20 cellular contexts compared by ENCODE assay signal in genomic region chr13:95564091-95564490, GRCh38. TPM values are rescaled to one million over a fixed set of nuclear protein-coding genes. Genes with fewer than 3 reads are reported as not detected.
DNase-seq lines count a peak whose midpoint lies in the region; ATAC-seq and TF ChIP-seq lines count a peak whose summit lies in the region.
"Had no signal": no experiment of that assay in that cellular context is flagged by ENCODE, and none has a peak within 500 bp of the region (broad histone marks: within the 10 kb centered on the region; RNA-seq: fewer than 3 reads in every experiment).

No MANE protein-coding gene starts in this region.

- H3K4me3 ChIP-seq in cardiac fibroblast (replicated peaks in 1 of 2; ENCODE audit: low read depth in 2 of 2, low read length in 2 of 2) (no peak overlapping the region), sigmoid colon (no peak overlapping the region), spleen (no peak overlapping the region), heart left ventricle (no peak overlapping the region)
- H3K4me3 ChIP-seq: esophagus muscularis mucosa, hepatocyte, skin epidermis had no signal

- intact Hi-C loops in sigmoid colon (cut with DNase I) (no loop called here), spleen (cut with DNase I; ENCODE audit: low total_unique reads) (no loop called here), heart left ventricle (cut with DNase I) (no loop called here)

- H3K27me3 ChIP-seq in sigmoid colon = no peaks in the 10 kb centered on the region
- H3K27me3 ChIP-seq in spleen (replicated peaks in 1 of 7) = peaks cover 0 to 5% (median 0%) of the 10 kb centered on the region in 7 donors
- peaks cover 0 to 7% (median 0%) of the 10 kb centered on the region in 9 donors for H3K27me3 ChIP-seq in heart left ventricle
- H3K27me3 ChIP-seq: esophagus muscularis mucosa had no signal

- no peak for TF ChIP-seq POLR2A in sigmoid colon (IDR thresholded peaks at IDR 0.05)
- no peak for TF ChIP-seq POLR2A in spleen (IDR thresholded peaks at IDR 0.05)
- TF ChIP-seq POLR2A in heart left ventricle (IDR thresholded peaks at IDR 0.05) = no peak

- TF ChIP-seq EP300 in sigmoid colon (IDR thresholded peaks at IDR 0.05) = no peak

- no peak overlapping the region for H3K27ac ChIP-seq in sigmoid colon
- H3K27ac ChIP-seq in spleen = peak overlapping the region in 1 of 8 donors; percentile 52
- H3K27ac ChIP-seq in heart left ventricle = peak overlapping the region in 1 of 12 donors; percentile 29
- H3K27ac ChIP-seq: esophagus muscularis mucosa, hepatocyte, skin epidermis had no signal

- TF ChIP-seq CTCF in cardiac fibroblast (IDR thresholded peaks at IDR 0.05; ENCODE audit: low read depth, low read length) = peak; percentile 7
- TF ChIP-seq CTCF in sigmoid colon (IDR thresholded peaks at IDR 0.05) = no peak
- TF ChIP-seq CTCF in spleen (IDR thresholded peaks at IDR 0.05 in 8 of 11, conservative IDR thresholded peaks at IDR 0.05 in 3 of 11) = no peak
- no peak for TF ChIP-seq CTCF in heart left ventricle (IDR thresholded peaks at IDR 0.05)

- DNase-seq in EH (ENCODE audit: low read depth) = peak; percentile 12
- DNase-seq in NCI-H226 = peak; percentile 37
- peak in 1 of 2 donors; percentile 39 for DNase-seq in cardiac fibroblast (ENCODE audit: low read depth in 2 of 2)
- DNase-seq in kidney glomerular epithelial cell (lab: John Stamatoyannopoulos, UW) = peak; percentile 30
- DNase-seq in sigmoid colon = no peak
- no peak for DNase-seq in spleen
- no peak for DNase-seq in heart left ventricle
- DNase-seq: activated CD4-positive, CD25-positive, alpha-beta regulatory T cell; anterior cingulate cortex; NCI-H1105; NCI-H2107; NCI-H748 treated with DMSO at 0.1 percent for 48 hours; RPMI8226; T-helper 1 cell had no signal

- WGBS in sigmoid colon, 2 donors = 71 to 79% methylated on average over 3 of the region's 3 CpGs
- WGBS in spleen, 5 donors = 71 to 84% (median 73%) methylated on average over 3 of the region's 3 CpGs
- WGBS in heart left ventricle, 4 donors = 75 to 81% (median 76%) methylated on average over 3 of the region's 3 CpGs

- H3K4me1 ChIP-seq in sigmoid colon (no peaks in the 10 kb centered on the region), spleen (no peaks in the 10 kb centered on the region), heart left ventricle (peaks cover 0 to 6% (median 0%) of the 10 kb centered on the region in 12 donors)
- H3K4me1 ChIP-seq: esophagus muscularis mucosa had no signal

- no peak for ATAC-seq in heart left ventricle
- ATAC-seq in HG03342 (IDR thresholded peaks at IDR 0.05; ENCODE audit: unreplicated experiment) = no peak

- H3K36me3 ChIP-seq in sigmoid colon (no peaks in the 10 kb centered on the region), spleen (no peaks in the 10 kb centered on the region), heart left ventricle (no peaks in the 10 kb centered on the region)
- H3K36me3 ChIP-seq: esophagus muscularis mucosa had no signal

- H3K9me3 ChIP-seq in sigmoid colon (no peaks in the 10 kb centered on the region), spleen (peaks cover 0 to 3% (median 0%) of the 10 kb centered on the region in 8 donors), heart left ventricle (peaks cover 0 to 3% (median 0%) of the 10 kb centered on the region in 12 donors)
- H3K9me3 ChIP-seq: esophagus muscularis mucosa had no signal

RNA-seq across cellular contexts. Expression of gene CLDN10, which starts 11.6 kb away (rescaled TPM):
- total RNA-seq in sigmoid colon (1 to 10 TPM in 1 of 4 donors, under 1 TPM in 1, not detected in 2; 0.36 to 1.5 TPM), spleen (under 1 TPM in 2 of 7 donors, not detected in 5; 0.28 to 0.52 TPM), heart left ventricle (under 1 TPM in 2 of 9 donors, not detected in 7; 0.23 to 0.52 TPM)
- polyA plus RNA-seq in sigmoid colon (under 1 TPM in 1 of 3 donors, not detected in 2; 0.20 TPM), spleen (under 1 TPM; 0.08 to 0.10 (median 0.09) TPM), heart left ventricle (under 1 TPM; 0.12 to 0.34 TPM)
- total RNA-seq: activated CD8-positive, alpha-beta memory T cell treated with anti-CD3 and anti-CD28 coated beads for 36 hours; mononuclear cell had no signal

Comparison
In these comparisons a context has a peak if more than half of its experiments do, and no peak if none do; other contexts are left out.
1. DNase-seq: peak in EH (single experiment), NCI-H226 (single experiment) and kidney glomerular epithelial cell (single experiment); none in sigmoid colon (single experiment), spleen (single experiment) and heart left ventricle (0 of 5).